Comparison of ENCODE assay signal across 1 cellular context in the genomic region with DNA sequence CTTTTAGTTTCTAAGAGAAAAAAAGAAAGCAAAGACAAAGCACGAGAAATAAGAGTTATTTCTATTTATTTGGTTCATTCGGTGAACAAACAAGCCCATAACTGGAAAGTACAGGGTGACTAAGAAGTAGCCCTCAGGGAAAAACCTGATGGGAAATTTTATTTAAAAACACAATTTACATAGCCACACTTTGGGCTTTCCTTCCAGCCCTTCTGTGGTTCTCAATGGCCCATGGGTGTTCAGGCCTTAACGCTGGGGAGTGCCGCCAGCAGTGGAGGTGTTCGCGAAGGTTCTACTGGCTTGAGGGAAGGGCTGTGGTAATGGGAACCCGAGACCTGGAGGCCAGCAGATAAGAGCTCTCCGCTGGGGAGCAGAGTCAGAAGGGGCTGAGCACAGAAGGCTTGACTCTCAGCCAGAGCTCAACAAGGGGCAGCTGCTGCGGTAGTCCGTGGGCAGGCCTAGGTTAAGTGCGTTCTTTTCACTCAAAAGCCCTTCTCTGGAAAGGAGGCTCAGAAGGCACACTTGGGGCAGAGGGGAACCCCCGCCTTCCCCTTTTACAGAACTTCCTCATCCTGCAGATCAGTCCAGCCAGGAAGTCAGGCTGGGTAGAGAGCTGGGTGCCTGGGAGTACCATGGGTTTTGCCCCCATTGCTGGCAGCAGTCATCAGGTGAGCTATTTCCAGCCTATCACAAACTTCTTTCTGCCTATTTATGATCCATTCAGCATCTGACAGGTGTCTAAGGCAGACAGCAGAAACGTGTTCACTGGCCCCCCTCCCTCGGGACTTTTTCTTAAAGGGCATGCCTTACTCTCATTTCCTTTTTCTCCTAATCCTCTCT.
TF ChIP-seq lines count a peak whose summit lies in the region.

No MANE protein-coding gene starts in this region.

TF ChIP-seq in GM12878, 131 proteins besides CTCF, POLR2A, EP300 and RAD21 (continued from another document and continues in another):
- TF ChIP-seq HDAC2 (IDR thresholded peaks at IDR 0.05) = no peak
- TF ChIP-seq, protein P1, sequence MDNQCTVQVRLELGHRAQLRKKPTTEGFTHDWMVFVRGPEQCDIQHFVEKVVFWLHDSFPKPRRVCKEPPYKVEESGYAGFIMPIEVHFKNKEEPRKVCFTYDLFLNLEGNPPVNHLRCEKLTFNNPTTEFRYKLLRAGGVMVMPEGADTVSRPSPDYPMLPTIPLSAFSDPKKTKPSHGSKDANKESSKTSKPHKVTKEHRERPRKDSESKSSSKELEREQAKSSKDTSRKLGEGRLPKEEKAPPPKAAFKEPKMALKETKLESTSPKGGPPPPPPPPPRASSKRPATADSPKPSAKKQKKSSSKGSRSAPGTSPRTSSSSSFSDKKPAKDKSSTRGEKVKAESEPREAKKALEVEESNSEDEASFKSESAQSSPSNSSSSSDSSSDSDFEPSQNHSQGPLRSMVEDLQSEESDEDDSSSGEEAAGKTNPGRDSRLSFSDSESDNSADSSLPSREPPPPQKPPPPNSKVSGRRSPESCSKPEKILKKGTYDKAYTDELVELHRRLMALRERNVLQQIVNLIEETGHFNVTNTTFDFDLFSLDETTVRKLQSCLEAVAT (IDR thresholded peaks at IDR 0.05) = no peak
- TF ChIP-seq TBL1XR1 (IDR thresholded peaks at IDR 0.05; ENCODE audit: low read depth, low read length) = peak; percentile 85
- no peak for TF ChIP-seq MYC (IDR thresholded peaks at IDR 0.05; ENCODE audit: insufficient read depth, insufficient read length, insufficient replicate concordance, low read length, severe bottlenecking)
- TF ChIP-seq RFX5 (IDR thresholded peaks at IDR 0.05; ENCODE audit: low read depth, low read length) = no peak
- TF ChIP-seq JUND (IDR thresholded peaks at IDR 0.05; ENCODE audit: low read depth, low read length) = no peak
- no peak for TF ChIP-seq SMAD1 (IDR thresholded peaks at IDR 0.05; ENCODE audit: low read depth, partially characterized antibody)
- TF ChIP-seq PML (IDR thresholded peaks at IDR 0.05; ENCODE audit: low read length) = no peak
- TF ChIP-seq FOXM1 (IDR thresholded peaks at IDR 0.05; ENCODE audit: low read depth, low read length) = peak; percentile 80; the same call in 1 of the 2 replicates
- TF ChIP-seq, protein P2, sequence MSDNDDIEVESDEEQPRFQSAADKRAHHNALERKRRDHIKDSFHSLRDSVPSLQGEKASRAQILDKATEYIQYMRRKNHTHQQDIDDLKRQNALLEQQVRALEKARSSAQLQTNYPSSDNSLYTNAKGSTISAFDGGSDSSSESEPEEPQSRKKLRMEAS (IDR thresholded peaks at IDR 0.05; ENCODE audit: low read depth, low read length) = peak; percentile 15; the same call in 1 of the 2 replicates
- no peak for TF ChIP-seq GABPA (IDR thresholded peaks at IDR 0.05; ENCODE audit: low read depth)
- TF ChIP-seq YY1 (IDR thresholded peaks at IDR 0.05; ENCODE audit: low read depth, low read length) = peak; percentile 57
- TF ChIP-seq, protein P3, sequence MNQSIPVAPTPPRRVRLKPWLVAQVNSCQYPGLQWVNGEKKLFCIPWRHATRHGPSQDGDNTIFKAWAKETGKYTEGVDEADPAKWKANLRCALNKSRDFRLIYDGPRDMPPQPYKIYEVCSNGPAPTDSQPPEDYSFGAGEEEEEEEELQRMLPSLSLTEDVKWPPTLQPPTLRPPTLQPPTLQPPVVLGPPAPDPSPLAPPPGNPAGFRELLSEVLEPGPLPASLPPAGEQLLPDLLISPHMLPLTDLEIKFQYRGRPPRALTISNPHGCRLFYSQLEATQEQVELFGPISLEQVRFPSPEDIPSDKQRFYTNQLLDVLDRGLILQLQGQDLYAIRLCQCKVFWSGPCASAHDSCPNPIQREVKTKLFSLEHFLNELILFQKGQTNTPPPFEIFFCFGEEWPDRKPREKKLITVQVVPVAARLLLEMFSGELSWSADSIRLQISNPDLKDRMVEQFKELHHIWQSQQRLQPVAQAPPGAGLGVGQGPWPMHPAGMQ (IDR thresholded peaks at IDR 0.05; ENCODE audit: borderline replicate concordance) = no peak
- TF ChIP-seq RAD51 (IDR thresholded peaks at IDR 0.05) = peak; percentile 80
- TF ChIP-seq HDGF (IDR thresholded peaks at IDR 0.05) = peak; percentile 14; the same call in 1 of the 2 replicates
- 0 out of 2 replicates have a peak, but pooled peaks have one; percentile 59 for TF ChIP-seq NBN (IDR thresholded peaks at IDR 0.05)
- TF ChIP-seq, protein P4, sequence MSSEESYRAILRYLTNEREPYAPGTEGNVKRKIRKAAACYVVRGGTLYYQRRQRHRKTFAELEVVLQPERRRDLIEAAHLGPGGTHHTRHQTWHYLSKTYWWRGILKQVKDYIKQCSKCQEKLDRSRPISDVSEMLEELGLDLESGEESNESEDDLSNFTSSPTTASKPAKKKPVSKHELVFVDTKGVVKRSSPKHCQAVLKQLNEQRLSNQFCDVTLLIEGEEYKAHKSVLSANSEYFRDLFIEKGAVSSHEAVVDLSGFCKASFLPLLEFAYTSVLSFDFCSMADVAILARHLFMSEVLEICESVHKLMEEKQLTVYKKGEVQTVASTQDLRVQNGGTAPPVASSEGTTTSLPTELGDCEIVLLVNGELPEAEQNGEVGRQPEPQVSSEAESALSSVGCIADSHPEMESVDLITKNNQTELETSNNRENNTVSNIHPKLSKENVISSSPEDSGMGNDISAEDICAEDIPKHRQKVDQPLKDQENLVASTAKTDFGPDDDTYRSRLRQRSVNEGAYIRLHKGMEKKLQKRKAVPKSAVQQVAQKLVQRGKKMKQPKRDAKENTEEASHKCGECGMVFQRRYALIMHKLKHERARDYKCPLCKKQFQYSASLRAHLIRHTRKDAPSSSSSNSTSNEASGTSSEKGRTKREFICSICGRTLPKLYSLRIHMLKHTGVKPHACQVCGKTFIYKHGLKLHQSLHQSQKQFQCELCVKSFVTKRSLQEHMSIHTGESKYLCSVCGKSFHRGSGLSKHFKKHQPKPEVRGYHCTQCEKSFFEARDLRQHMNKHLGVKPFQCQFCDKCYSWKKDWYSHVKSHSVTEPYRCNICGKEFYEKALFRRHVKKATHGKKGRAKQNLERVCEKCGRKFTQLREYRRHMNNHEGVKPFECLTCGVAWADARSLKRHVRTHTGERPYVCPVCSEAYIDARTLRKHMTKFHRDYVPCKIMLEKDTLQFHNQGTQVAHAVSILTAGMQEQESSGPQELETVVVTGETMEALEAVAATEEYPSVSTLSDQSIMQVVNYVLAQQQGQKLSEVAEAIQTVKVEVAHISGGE (CRISPR knock-in tag; IDR thresholded peaks at IDR 0.05) = no peak
- peak; percentile 58 for TF ChIP-seq JUNB (IDR thresholded peaks at IDR 0.05)
- TF ChIP-seq, protein P5, sequence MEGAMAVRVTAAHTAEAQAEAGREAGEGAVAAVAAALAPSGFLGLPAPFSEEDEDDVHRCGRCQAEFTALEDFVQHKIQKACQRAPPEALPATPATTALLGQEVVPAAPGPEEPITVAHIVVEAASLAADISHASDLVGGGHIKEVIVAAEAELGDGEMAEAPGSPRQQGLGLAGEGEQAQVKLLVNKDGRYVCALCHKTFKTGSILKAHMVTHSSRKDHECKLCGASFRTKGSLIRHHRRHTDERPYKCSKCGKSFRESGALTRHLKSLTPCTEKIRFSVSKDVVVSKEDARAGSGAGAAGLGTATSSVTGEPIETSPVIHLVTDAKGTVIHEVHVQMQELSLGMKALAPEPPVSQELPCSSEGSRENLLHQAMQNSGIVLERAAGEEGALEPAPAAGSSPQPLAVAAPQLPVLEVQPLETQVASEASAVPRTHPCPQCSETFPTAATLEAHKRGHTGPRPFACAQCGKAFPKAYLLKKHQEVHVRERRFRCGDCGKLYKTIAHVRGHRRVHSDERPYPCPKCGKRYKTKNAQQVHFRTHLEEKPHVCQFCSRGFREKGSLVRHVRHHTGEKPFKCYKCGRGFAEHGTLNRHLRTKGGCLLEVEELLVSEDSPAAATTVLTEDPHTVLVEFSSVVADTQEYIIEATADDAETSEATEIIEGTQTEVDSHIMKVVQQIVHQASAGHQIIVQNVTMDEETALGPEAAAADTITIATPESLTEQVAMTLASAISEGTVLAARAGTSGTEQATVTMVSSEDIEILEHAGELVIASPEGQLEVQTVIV (IDR thresholded peaks at IDR 0.05; ENCODE audit: borderline replicate concordance, partially characterized antibody) = no peak
- peak; percentile 88 to 91 for TF ChIP-seq BHLHE40 (IDR thresholded peaks at IDR 0.05; ENCODE audit: borderline replicate concordance in 1 of 2, low read depth in 2 of 2, low read length in 1 of 2)
- peak; percentile 35; the same call in 1 of the 2 replicates for TF ChIP-seq MEF2A (IDR thresholded peaks at IDR 0.05; ENCODE audit: insufficient read depth, low read depth, low read length)
- TF ChIP-seq HCFC1 (IDR thresholded peaks at IDR 0.05; ENCODE audit: low read length) = no peak
- TF ChIP-seq, protein P6, sequence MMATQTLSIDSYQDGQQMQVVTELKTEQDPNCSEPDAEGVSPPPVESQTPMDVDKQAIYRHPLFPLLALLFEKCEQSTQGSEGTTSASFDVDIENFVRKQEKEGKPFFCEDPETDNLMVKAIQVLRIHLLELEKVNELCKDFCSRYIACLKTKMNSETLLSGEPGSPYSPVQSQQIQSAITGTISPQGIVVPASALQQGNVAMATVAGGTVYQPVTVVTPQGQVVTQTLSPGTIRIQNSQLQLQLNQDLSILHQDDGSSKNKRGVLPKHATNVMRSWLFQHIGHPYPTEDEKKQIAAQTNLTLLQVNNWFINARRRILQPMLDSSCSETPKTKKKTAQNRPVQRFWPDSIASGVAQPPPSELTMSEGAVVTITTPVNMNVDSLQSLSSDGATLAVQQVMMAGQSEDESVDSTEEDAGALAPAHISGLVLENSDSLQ (IDR thresholded peaks at IDR 0.05) = peak; percentile 86
- TF ChIP-seq BCL11A (IDR thresholded peaks at IDR 0.05; ENCODE audit: low read depth, low read length) = peak; percentile 64; the same call in 1 of the 2 replicates
- TF ChIP-seq, protein P7, sequence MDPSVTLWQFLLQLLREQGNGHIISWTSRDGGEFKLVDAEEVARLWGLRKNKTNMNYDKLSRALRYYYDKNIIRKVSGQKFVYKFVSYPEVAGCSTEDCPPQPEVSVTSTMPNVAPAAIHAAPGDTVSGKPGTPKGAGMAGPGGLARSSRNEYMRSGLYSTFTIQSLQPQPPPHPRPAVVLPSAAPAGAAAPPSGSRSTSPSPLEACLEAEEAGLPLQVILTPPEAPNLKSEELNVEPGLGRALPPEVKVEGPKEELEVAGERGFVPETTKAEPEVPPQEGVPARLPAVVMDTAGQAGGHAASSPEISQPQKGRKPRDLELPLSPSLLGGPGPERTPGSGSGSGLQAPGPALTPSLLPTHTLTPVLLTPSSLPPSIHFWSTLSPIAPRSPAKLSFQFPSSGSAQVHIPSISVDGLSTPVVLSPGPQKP (IDR thresholded peaks at IDR 0.05; ENCODE audit: low read depth, low read length) = no peak
- no peak for TF ChIP-seq BRCA1 (IDR thresholded peaks at IDR 0.05; ENCODE audit: low read depth, low read length)
- TF ChIP-seq EED (IDR thresholded peaks at IDR 0.05; ENCODE audit: low read depth) = peak; percentile 96
- peak; percentile 41; the same call in 1 of the 2 replicates for TF ChIP-seq NR2F1 (conservative IDR thresholded peaks at IDR 0.05)
- no peak for TF ChIP-seq NFXL1 (IDR thresholded peaks at IDR 0.05; ENCODE audit: borderline replicate concordance)
- no peak for TF ChIP-seq ASH2L (IDR thresholded peaks at IDR 0.05; ENCODE audit: borderline replicate concordance, low read depth)
- peak; percentile 84 for TF ChIP-seq CBFB (IDR thresholded peaks at IDR 0.05; ENCODE audit: low read depth)
- TF ChIP-seq NFIC (IDR thresholded peaks at IDR 0.05; ENCODE audit: low read depth, low read length) = peak; percentile 54
- TF ChIP-seq RELA (IDR thresholded peaks at IDR 0.05; ENCODE audit: borderline replicate concordance, partially characterized antibody) = peak; percentile 53
- TF ChIP-seq, protein P8, sequence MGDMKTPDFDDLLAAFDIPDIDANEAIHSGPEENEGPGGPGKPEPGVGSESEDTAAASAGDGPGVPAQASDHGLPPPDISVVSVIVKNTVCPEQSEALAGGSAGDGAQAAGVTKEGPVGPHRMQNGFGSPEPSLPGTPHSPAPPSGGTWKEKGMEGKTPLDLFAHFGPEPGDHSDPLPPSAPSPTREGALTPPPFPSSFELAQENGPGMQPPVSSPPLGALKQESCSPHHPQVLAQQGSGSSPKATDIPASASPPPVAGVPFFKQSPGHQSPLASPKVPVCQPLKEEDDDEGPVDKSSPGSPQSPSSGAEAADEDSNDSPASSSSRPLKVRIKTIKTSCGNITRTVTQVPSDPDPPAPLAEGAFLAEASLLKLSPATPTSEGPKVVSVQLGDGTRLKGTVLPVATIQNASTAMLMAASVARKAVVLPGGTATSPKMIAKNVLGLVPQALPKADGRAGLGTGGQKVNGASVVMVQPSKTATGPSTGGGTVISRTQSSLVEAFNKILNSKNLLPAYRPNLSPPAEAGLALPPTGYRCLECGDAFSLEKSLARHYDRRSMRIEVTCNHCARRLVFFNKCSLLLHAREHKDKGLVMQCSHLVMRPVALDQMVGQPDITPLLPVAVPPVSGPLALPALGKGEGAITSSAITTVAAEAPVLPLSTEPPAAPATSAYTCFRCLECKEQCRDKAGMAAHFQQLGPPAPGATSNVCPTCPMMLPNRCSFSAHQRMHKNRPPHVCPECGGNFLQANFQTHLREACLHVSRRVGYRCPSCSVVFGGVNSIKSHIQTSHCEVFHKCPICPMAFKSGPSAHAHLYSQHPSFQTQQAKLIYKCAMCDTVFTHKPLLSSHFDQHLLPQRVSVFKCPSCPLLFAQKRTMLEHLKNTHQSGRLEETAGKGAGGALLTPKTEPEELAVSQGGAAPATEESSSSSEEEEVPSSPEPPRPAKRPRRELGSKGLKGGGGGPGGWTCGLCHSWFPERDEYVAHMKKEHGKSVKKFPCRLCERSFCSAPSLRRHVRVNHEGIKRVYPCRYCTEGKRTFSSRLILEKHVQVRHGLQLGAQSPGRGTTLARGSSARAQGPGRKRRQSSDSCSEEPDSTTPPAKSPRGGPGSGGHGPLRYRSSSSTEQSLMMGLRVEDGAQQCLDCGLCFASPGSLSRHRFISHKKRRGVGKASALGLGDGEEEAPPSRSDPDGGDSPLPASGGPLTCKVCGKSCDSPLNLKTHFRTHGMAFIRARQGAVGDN (IDR thresholded peaks at IDR 0.05) = 0 out of 2 replicates have a peak, but pooled peaks have one; percentile 52
- TF ChIP-seq EGR1 (IDR thresholded peaks at IDR 0.05; ENCODE audit: borderline replicate concordance in 1 of 2, low read depth in 2 of 2, low read length in 2 of 2) = peak in 1 of 2 experiments; percentile 40; a peak in 1 of 3 replicates
